ENCODE assay signal across 28 cellular contexts in genomic region chr11:6548121-6548520, GRCh38.
"Had no signal": no experiment of that assay in that cellular context is flagged by ENCODE, and none has a peak within 500 bp of the region (broad histone marks: within the 10 kb centered on the region; RNA-seq: fewer than 3 reads in every experiment).

No MANE protein-coding gene starts in this region.

- ATAC-seq: left colon; left lung; lower lobe of right lung; natural killer cell; right lobe of liver; stimulated activated memory B cell treated with anti-CD40 and anti-IgM and Interleukin-4, amounts not matched to agents 10 μg/mL and 1 μg/mL and 100 μg/mL, for 72 hours; stimulated activated naive CD8-positive, alpha-beta T cell treated with anti-CD3 and anti-CD28 coated beads, Interleukin-15, amount 100 ng/mL, for 72 hours had no signal

- DNase-seq: hippocampal formation; kidney; left colon; left lung; lower lobe of right lung; mammary epithelial cell; mesendoderm; naive B cell; natural killer cell; nephron progenitor cell; nucleus accumbens; ovary; right lobe of liver; stimulated activated CD4-positive, alpha-beta T cell treated with anti-CD3 and anti-CD28 coated beads, Interleukin-1b, Interleukin-23, amount 100 ng/mL, for 48 hours; stimulated activated CD4-positive, alpha-beta T cell treated with anti-CD3 and anti-CD28 coated beads, Interleukin-2, amount 100 ng/mL, for 48 hours; stimulated activated CD4-positive, alpha-beta T cell treated with anti-CD3 and anti-CD28 coated beads, Interleukin-4, amount 100 ng/mL, for 4 hours; stimulated activated CD8-positive, alpha-beta memory T cell treated with anti-CD3 and anti-CD28 coated beads, Interleukin-4, amount 100 ng/mL, for 48 hours; stimulated activated naive CD4-positive, alpha-beta T cell treated with Interleukin-2 at 50 U/mL for 16 hours; stimulated activated naive CD8-positive, alpha-beta T cell treated with anti-CD3 and anti-CD28 coated beads, Interleukin-15, amount 100 ng/mL, for 72 hours; substantia nigra; uterus had no signal

- H3K27me3 Mint-ChIP-seq: naive B cell; progenitor cell of endocrine pancreas; stimulated activated memory B cell treated with anti-CD40 and anti-IgM and Interleukin-4, amounts not matched to agents 10 μg/mL and 1 μg/mL and 100 μg/mL, for 72 hours; stimulated activated naive CD8-positive, alpha-beta T cell treated with anti-CD3 and anti-CD28 coated beads, Interleukin-15, amount 100 ng/mL, for 72 hours; type B pancreatic cell had no signal

- H3K9me3 ChIP-seq: left lung, lower lobe of right lung, ovary, right atrium auricular region, right lobe of liver, tibial nerve, uterus had no signal

- H3K27ac Mint-ChIP-seq: mesothelial cell of epicardium; natural killer cell; nephron progenitor cell; progenitor cell of endocrine pancreas; stimulated activated memory B cell treated with anti-CD40 and anti-IgM and Interleukin-4, amounts not matched to agents 10 μg/mL and 1 μg/mL and 100 μg/mL, for 72 hours; stimulated activated naive CD8-positive, alpha-beta T cell treated with anti-CD3 and anti-CD28 coated beads, Interleukin-15, amount 100 ng/mL, for 72 hours; type B pancreatic cell had no signal

- H3K4me1 Mint-ChIP-seq: mesothelial cell of epicardium; naive B cell; nephron progenitor cell; stimulated activated memory B cell treated with anti-CD40 and anti-IgM and Interleukin-4, amounts not matched to agents 10 μg/mL and 1 μg/mL and 100 μg/mL, for 72 hours had no signal

- H3K4me3 Mint-ChIP-seq: mesothelial cell of epicardium; naive B cell; natural killer cell; nephron progenitor cell; stimulated activated memory B cell treated with anti-CD40 and anti-IgM and Interleukin-4, amounts not matched to agents 10 μg/mL and 1 μg/mL and 100 μg/mL, for 72 hours; stimulated activated naive CD8-positive, alpha-beta T cell treated with anti-CD3 and anti-CD28 coated beads, Interleukin-15, amount 100 ng/mL, for 72 hours; type B pancreatic cell had no signal

- FAIRE-seq: kidney had no signal

- H3K36me3 Mint-ChIP-seq: mesothelial cell of epicardium, naive B cell, natural killer cell, type B pancreatic cell had no signal

- H3K4me1 ChIP-seq: left lung, lower lobe of right lung, right atrium auricular region, right lobe of liver, tibial nerve had no signal

- H3K4me2 ChIP-seq: smooth muscle cell had no signal

- H3K36me3 ChIP-seq: ovary, right lobe of liver, uterus had no signal

- H3K9me3 Mint-ChIP-seq: mesothelial cell of epicardium; naive B cell; natural killer cell; nephron progenitor cell; stimulated activated memory B cell treated with anti-CD40 and anti-IgM and Interleukin-4, amounts not matched to agents 10 μg/mL and 1 μg/mL and 100 μg/mL, for 72 hours; stimulated activated naive CD8-positive, alpha-beta T cell treated with anti-CD3 and anti-CD28 coated beads, Interleukin-15, amount 100 ng/mL, for 72 hours; type B pancreatic cell had no signal

- H3K27me3 ChIP-seq: left lung, ovary, right atrium auricular region, right lobe of liver, tibial nerve, uterus had no signal

- H3K27ac ChIP-seq: left lung, lower lobe of right lung, ovary, right atrium auricular region, right lobe of liver, tibial nerve, uterus had no signal

- H3K4me3 ChIP-seq: left lung, lower lobe of right lung, ovary, right atrium auricular region, right lobe of liver, smooth muscle cell, tibial nerve, uterus had no signal
